ENCODE assay signal across 2 cellular contexts in the genomic region with DNA sequence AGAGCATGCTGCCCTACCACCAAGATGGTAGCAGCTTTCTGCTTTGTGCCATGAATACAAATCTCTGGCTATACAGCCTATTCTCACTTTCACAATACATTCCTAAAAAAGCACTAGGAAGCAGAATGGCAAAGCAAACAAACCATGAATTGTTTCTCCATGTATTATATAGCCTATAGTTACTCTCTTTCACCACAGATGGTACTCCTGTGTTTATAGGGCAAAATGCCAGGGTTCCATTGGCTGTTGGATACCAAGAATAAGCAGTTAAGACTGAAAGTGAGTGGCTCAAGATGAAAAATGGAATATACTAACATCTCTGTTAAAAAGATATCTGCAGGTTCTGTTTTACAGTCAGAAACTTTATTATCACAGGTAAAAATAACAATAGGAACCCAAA.
TF ChIP-seq lines count a peak whose summit lies in the region.

No MANE protein-coding gene starts in this region.

TF ChIP-seq in GM23338, 12 proteins besides CTCF, POLR2A, EP300 and RAD21:
- TF ChIP-seq STAT1 (IDR thresholded peaks at IDR 0.05; ENCODE audit: unreplicated experiment) = no peak
- TF ChIP-seq CREB1 (CRISPR knock-in tag; IDR thresholded peaks at IDR 0.05; ENCODE audit: low read depth) = no peak
- TF ChIP-seq NANOG (IDR thresholded peaks at IDR 0.05; ENCODE audit: borderline replicate concordance) = no peak
- TF ChIP-seq ZNF331 (CRISPR knock-in tag; IDR thresholded peaks at IDR 0.05; ENCODE audit: low read depth) = no peak
- TF ChIP-seq POLR2AphosphoS5 (IDR thresholded peaks at IDR 0.05; ENCODE audit: low read depth) = no peak
- no peak for TF ChIP-seq JUNB (IDR thresholded peaks at IDR 0.05; ENCODE audit: unreplicated experiment)
- TF ChIP-seq, protein P1, sequence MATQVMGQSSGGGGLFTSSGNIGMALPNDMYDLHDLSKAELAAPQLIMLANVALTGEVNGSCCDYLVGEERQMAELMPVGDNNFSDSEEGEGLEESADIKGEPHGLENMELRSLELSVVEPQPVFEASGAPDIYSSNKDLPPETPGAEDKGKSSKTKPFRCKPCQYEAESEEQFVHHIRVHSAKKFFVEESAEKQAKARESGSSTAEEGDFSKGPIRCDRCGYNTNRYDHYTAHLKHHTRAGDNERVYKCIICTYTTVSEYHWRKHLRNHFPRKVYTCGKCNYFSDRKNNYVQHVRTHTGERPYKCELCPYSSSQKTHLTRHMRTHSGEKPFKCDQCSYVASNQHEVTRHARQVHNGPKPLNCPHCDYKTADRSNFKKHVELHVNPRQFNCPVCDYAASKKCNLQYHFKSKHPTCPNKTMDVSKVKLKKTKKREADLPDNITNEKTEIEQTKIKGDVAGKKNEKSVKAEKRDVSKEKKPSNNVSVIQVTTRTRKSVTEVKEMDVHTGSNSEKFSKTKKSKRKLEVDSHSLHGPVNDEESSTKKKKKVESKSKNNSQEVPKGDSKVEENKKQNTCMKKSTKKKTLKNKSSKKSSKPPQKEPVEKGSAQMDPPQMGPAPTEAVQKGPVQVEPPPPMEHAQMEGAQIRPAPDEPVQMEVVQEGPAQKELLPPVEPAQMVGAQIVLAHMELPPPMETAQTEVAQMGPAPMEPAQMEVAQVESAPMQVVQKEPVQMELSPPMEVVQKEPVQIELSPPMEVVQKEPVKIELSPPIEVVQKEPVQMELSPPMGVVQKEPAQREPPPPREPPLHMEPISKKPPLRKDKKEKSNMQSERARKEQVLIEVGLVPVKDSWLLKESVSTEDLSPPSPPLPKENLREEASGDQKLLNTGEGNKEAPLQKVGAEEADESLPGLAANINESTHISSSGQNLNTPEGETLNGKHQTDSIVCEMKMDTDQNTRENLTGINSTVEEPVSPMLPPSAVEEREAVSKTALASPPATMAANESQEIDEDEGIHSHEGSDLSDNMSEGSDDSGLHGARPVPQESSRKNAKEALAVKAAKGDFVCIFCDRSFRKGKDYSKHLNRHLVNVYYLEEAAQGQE (IDR thresholded peaks at IDR 0.05; ENCODE audit: unreplicated experiment) = no peak
- TF ChIP-seq EZH2phosphoT487 (IDR thresholded peaks at IDR 0.05; ENCODE audit: unreplicated experiment) = no peak
- TF ChIP-seq EZH2 (IDR thresholded peaks at IDR 0.05; ENCODE audit: low read depth, unreplicated experiment) = no peak

TF ChIP-seq in GM12878, 131 proteins besides CTCF, POLR2A, EP300 and RAD21:
- TF ChIP-seq CHD4 (IDR thresholded peaks at IDR 0.05) (no peak), CBX3 (IDR thresholded peaks at IDR 0.05; ENCODE audit: borderline replicate concordance, low read depth) (no peak), ATF7 (IDR thresholded peaks at IDR 0.05; ENCODE audit: low read depth) (no peak), SREBF2 (IDR thresholded peaks at IDR 0.05; ENCODE audit: low read length) (no peak), MYC (IDR thresholded peaks at IDR 0.05; ENCODE audit: insufficient read depth, insufficient read length, insufficient replicate concordance, low read length, severe bottlenecking) (no peak), SMAD1 (IDR thresholded peaks at IDR 0.05; ENCODE audit: low read depth, partially characterized antibody) (no peak), BACH1 (IDR thresholded peaks at IDR 0.05; ENCODE audit: borderline replicate concordance) (no peak), ZSCAN29 (IDR thresholded peaks at IDR 0.05) (no peak), ZBED1 (IDR thresholded peaks at IDR 0.05; ENCODE audit: borderline replicate concordance) (no peak), TBL1XR1 (IDR thresholded peaks at IDR 0.05; ENCODE audit: low read depth, low read length) (no peak)
- TF ChIP-seq, protein P2, sequence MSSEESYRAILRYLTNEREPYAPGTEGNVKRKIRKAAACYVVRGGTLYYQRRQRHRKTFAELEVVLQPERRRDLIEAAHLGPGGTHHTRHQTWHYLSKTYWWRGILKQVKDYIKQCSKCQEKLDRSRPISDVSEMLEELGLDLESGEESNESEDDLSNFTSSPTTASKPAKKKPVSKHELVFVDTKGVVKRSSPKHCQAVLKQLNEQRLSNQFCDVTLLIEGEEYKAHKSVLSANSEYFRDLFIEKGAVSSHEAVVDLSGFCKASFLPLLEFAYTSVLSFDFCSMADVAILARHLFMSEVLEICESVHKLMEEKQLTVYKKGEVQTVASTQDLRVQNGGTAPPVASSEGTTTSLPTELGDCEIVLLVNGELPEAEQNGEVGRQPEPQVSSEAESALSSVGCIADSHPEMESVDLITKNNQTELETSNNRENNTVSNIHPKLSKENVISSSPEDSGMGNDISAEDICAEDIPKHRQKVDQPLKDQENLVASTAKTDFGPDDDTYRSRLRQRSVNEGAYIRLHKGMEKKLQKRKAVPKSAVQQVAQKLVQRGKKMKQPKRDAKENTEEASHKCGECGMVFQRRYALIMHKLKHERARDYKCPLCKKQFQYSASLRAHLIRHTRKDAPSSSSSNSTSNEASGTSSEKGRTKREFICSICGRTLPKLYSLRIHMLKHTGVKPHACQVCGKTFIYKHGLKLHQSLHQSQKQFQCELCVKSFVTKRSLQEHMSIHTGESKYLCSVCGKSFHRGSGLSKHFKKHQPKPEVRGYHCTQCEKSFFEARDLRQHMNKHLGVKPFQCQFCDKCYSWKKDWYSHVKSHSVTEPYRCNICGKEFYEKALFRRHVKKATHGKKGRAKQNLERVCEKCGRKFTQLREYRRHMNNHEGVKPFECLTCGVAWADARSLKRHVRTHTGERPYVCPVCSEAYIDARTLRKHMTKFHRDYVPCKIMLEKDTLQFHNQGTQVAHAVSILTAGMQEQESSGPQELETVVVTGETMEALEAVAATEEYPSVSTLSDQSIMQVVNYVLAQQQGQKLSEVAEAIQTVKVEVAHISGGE (CRISPR knock-in tag; IDR thresholded peaks at IDR 0.05) = no peak
- TF ChIP-seq, protein P3, sequence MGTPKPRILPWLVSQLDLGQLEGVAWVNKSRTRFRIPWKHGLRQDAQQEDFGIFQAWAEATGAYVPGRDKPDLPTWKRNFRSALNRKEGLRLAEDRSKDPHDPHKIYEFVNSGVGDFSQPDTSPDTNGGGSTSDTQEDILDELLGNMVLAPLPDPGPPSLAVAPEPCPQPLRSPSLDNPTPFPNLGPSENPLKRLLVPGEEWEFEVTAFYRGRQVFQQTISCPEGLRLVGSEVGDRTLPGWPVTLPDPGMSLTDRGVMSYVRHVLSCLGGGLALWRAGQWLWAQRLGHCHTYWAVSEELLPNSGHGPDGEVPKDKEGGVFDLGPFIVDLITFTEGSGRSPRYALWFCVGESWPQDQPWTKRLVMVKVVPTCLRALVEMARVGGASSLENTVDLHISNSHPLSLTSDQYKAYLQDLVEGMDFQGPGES (IDR thresholded peaks at IDR 0.05) = no peak
- TF ChIP-seq, protein P4, sequence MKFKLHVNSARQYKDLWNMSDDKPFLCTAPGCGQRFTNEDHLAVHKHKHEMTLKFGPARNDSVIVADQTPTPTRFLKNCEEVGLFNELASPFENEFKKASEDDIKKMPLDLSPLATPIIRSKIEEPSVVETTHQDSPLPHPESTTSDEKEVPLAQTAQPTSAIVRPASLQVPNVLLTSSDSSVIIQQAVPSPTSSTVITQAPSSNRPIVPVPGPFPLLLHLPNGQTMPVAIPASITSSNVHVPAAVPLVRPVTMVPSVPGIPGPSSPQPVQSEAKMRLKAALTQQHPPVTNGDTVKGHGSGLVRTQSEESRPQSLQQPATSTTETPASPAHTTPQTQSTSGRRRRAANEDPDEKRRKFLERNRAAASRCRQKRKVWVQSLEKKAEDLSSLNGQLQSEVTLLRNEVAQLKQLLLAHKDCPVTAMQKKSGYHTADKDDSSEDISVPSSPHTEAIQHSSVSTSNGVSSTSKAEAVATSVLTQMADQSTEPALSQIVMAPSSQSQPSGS (IDR thresholded peaks at IDR 0.05; ENCODE audit: low read length) = no peak
TF ChIP-seq in GM12878: peak in this region for 0.
